ENCODE assay signal across 9 cellular contexts in genomic region chr3:143831208-143831607, GRCh38. TPM values are rescaled to one million over a fixed set of nuclear protein-coding genes. Genes with fewer than 3 reads are reported as not detected.
DNase-seq lines count a peak whose midpoint lies in the region; ATAC-seq and TF ChIP-seq lines count a peak whose summit lies in the region.
"Had no signal": no experiment of that assay in that cellular context is flagged by ENCODE, and none has a peak within 500 bp of the region (broad histone marks: within the 10 kb centered on the region; RNA-seq: fewer than 3 reads in every experiment).

No MANE protein-coding gene starts in this region.

- peaks cover 26% of the 10 kb centered on the region for H3K4me1 Mint-ChIP-seq in activated naive CD4-positive, alpha-beta T cell treated with anti-CD3 and anti-CD28 coated beads, Interleukin-2, amount 50 U/mL, for 24 hours

- peak overlapping the region; percentile 27 for H3K4me3 Mint-ChIP-seq in activated naive CD4-positive, alpha-beta T cell treated with anti-CD3 and anti-CD28 coated beads, Interleukin-2, amount 50 U/mL, for 24 hours
- H3K4me3 Mint-ChIP-seq: brain had no signal

- peaks cover 6% of the 10 kb centered on the region for H3K9me3 Mint-ChIP-seq in activated naive CD4-positive, alpha-beta T cell treated with anti-CD3 and anti-CD28 coated beads, Interleukin-2, amount 50 U/mL, for 24 hours
- H3K9me3 Mint-ChIP-seq: brain had no signal

- WGBS in stomach, 5 donors, result 1 to 12% (median 5%) methylated on average over 2 of the region's 2 CpGs

- TF ChIP-seq CTCF in stomach (IDR thresholded peaks at IDR 0.05), result no peak

- H3K36me3 Mint-ChIP-seq in activated naive CD4-positive, alpha-beta T cell treated with anti-CD3 and anti-CD28 coated beads, Interleukin-2, amount 50 U/mL, for 24 hours, result peaks cover 20% of the 10 kb centered on the region
- H3K36me3 Mint-ChIP-seq: brain had no signal

- H3K4me1 ChIP-seq in stomach, result peaks cover 0 to 39% (median 17%) of the 10 kb centered on the region in 4 donors

- H3K27me3 ChIP-seq in stomach, result no peaks in the 10 kb centered on the region

- no peak overlapping the region for H3K27ac Mint-ChIP-seq in activated naive CD4-positive, alpha-beta T cell treated with anti-CD3 and anti-CD28 coated beads, Interleukin-2, amount 50 U/mL, for 24 hours
- H3K27ac Mint-ChIP-seq: brain had no signal

- intact Hi-C loops in stomach (cut with DNase I; ENCODE audit: low total_unique reads), result no loop called here

- no peak for DNase-seq in activated naive CD4-positive, alpha-beta T cell (lab: John Stamatoyannopoulos, UW)
- DNase-seq in dedifferentiated amniotic fluid mesenchymal stem cell (ENCODE audit: extremely low spot score), result peak; percentile 49
- no peak for DNase-seq in stomach
- no peak for DNase-seq in SHP77 treated with DMSO at 0.1 percent for 48 hours (lab: John Stamatoyannopoulos, UW)
- no peak for DNase-seq in DMS 273 treated with DMSO at 0.1 percent for 48 hours (lab: John Stamatoyannopoulos, UW)
- DNase-seq in T-helper 9 cell, result no peak

- H3K27me3 Mint-ChIP-seq in activated naive CD4-positive, alpha-beta T cell treated with anti-CD3 and anti-CD28 coated beads, Interleukin-2, amount 50 U/mL, for 24 hours, result no peaks in the 10 kb centered on the region

- TF ChIP-seq POLR2A in stomach (IDR thresholded peaks at IDR 0.05), result no peak

- peak overlapping the region in 4 of 5 donors; percentile 8 to 63 (median 56) for H3K27ac ChIP-seq in stomach

- no peak for TF ChIP-seq EP300 in stomach (IDR thresholded peaks at IDR 0.05)

- H3K36me3 ChIP-seq in stomach, result no peaks in the 10 kb centered on the region

- H3K4me3 ChIP-seq in stomach, result no peak overlapping the region

- no peaks in the 10 kb centered on the region for H3K9me3 ChIP-seq in stomach

- ATAC-seq in HG03354 (IDR thresholded peaks at IDR 0.05; ENCODE audit: poor library complexity, severe bottlenecking, unreplicated experiment), result peak; percentile 47

RNA-seq across cellular contexts. Expression of gene SLC9A9, which starts 17.1 kb away (rescaled TPM):
- 10 to 100 TPM in 4 of 5 donors, under 1 TPM in 1; 0.58 to 29.7 (median 20.4) TPM for total RNA-seq in stomach
- 1 to 10 TPM; 3.1 to 9.8 (median 7.0) TPM for polyA plus RNA-seq in stomach
